In genomic region chr9:34328500-34328982, GRCh38 we compare ENCODE assay signal across 7 cellular contexts. TPM values are rescaled to one million over a fixed set of nuclear protein-coding genes. Genes with fewer than 3 reads are reported as not detected.
A peak's percentile ranks its signal among the peaks of the same experiment; 100 is the strongest.
DNase-seq lines count a peak whose midpoint lies in the region; ATAC-seq, FAIRE-seq and TF ChIP-seq lines count a peak whose summit lies in the region.

No MANE protein-coding gene starts in this region.

- peak overlapping the region; percentile 60 for H3K4me3 ChIP-seq in RWPE2 (ENCODE audit: severe bottlenecking)
- peak overlapping the region; percentile 75 to 92 for H3K4me3 ChIP-seq in esophagus (ENCODE audit: low read depth in 1 of 2, low read length in 2 of 2)
- H3K4me3 ChIP-seq in pancreas = peak overlapping the region; percentile 25 to 85 (median 42)

- H3K27ac ChIP-seq in RWPE2 (ENCODE audit: poor library complexity, severe bottlenecking) (peak overlapping the region; percentile 67), esophagus (ENCODE audit: low read depth in 2 of 2, low read length in 1 of 2) (peak overlapping the region; percentile 60 to 92), pancreas (peak overlapping the region in 3 of 4 donors; percentile 23 to 63 (median 42))

- H3K9me3 ChIP-seq in RWPE2 (ENCODE audit: severe bottlenecking) (no peaks in the 10 kb centered on the region), esophagus (ENCODE audit: control insufficient read depth in 2 of 2, insufficient read depth in 1 of 2, low read depth in 1 of 2, low read length in 1 of 2) (no peaks in the 10 kb centered on the region), pancreas (no peaks in the 10 kb centered on the region)

- intact Hi-C loops in pancreas (cut with DNase I) = no loop called here

- TF ChIP-seq CTCF in RWPE2 (IDR thresholded peaks at IDR 0.05; ENCODE audit: poor library complexity, severe bottlenecking) (no peak), pancreas (IDR thresholded peaks at IDR 0.05) (no peak)

- no peaks in the 10 kb centered on the region; the same call in 1 of the 2 replicates for H3K36me3 ChIP-seq in RWPE2 (ENCODE audit: low read depth)
- no peaks in the 10 kb centered on the region for H3K36me3 ChIP-seq in esophagus (ENCODE audit: control insufficient read depth in 2 of 2, insufficient read depth in 2 of 2, low read length in 1 of 2)
- no peaks in the 10 kb centered on the region for H3K36me3 ChIP-seq in pancreas

- 0 to 1% methylated on average over 11 of the region's 11 CpGs for WGBS in esophagus, 2 donors
- 3 to 8% methylated on average over 11 of the region's 11 CpGs for WGBS in pancreas, 2 donors

- H3K4me1 ChIP-seq in RWPE2 (ENCODE audit: insufficient read depth, poor library complexity, severe bottlenecking) = peaks cover 18% of the 10 kb centered on the region
- no peaks in the 10 kb centered on the region for H3K4me1 ChIP-seq in esophagus (ENCODE audit: control insufficient read depth in 2 of 2, insufficient read depth in 2 of 2, low read length in 1 of 2)
- peaks cover 0 to 6% (median 3%) of the 10 kb centered on the region in 3 donors for H3K4me1 ChIP-seq in pancreas

- DNase-seq in RWPE2 (ENCODE audit: low spot score) (no peak), pancreas (no peak), glomerular visceral epithelial cell (ENCODE audit: extremely low spot score) (no peak)
- DNase-seq in activated CD4-positive, CD25-positive, alpha-beta regulatory T cell treated with anti-CD3 and anti-CD28 coated beads, Interleukin-2, amount 50 U/mL, for 72 hours = no peak

- FAIRE-seq in G401.6 (lab: Jason Lieb, UNC) (peak; percentile 74), pancreas (lab: Jason Lieb, UNC) (no peak)

- no peaks in the 10 kb centered on the region for H3K27me3 ChIP-seq in RWPE2 (ENCODE audit: insufficient read depth, poor library complexity, severe bottlenecking)
- H3K27me3 ChIP-seq in esophagus (ENCODE audit: control insufficient read depth in 1 of 2, insufficient read depth in 2 of 2, low read length in 2 of 2) = no peaks in the 10 kb centered on the region
- H3K27me3 ChIP-seq in pancreas = no peaks in the 10 kb centered on the region

- ATAC-seq in HG02840 (IDR thresholded peaks at IDR 0.05; ENCODE audit: low FRiP score, unreplicated experiment) (peak; percentile 1), RWPE2 (ENCODE audit: low read depth) (no peak), pancreas (no peak)

RNA-seq across cellular contexts. Expression of gene KIF24, which starts 0.5 kb away (rescaled TPM):
- 1 to 10 TPM in 1 of 2 donors, under 1 TPM in 1; 0.90 to 1.0 TPM for polyA plus RNA-seq in esophagus
- under 1 TPM; 0.37 to 0.69 (median 0.48) TPM for total RNA-seq in pancreas
- under 1 TPM; 0.38 to 0.52 TPM for polyA plus RNA-seq in pancreas

RNA-seq across cellular contexts. Expression of gene NUDT2, which starts 0.8 kb away (rescaled TPM):
- polyA plus RNA-seq in esophagus = 10 to 100 TPM; 17.3 to 35.2 TPM
- 10 to 100 TPM in 5 of 6 donors, 1 to 10 TPM in 1; 9.7 to 16.8 (median 13.2) TPM for total RNA-seq in pancreas
- polyA plus RNA-seq in pancreas = 10 to 100 TPM; 13.7 to 32.6 TPM

RNA-seq across cellular contexts. Expression of gene MYORG, which starts 48.2 kb away (rescaled TPM):
- 1 to 10 TPM; 2.5 to 3.6 TPM for polyA plus RNA-seq in esophagus
- total RNA-seq in pancreas = 10 to 100 TPM in 4 of 6 donors, 1 to 10 TPM in 2; 4.0 to 17.5 (median 10.8) TPM
- 1 to 10 TPM; 1.8 to 2.3 TPM for polyA plus RNA-seq in pancreas
